Comparison of ENCODE assay signal across 20 cellular contexts in genomic region chr1:118123436-118123835, GRCh38.
"Had no signal": no experiment of that assay in that cellular context is flagged by ENCODE, and none has a peak within 500 bp of the region (broad histone marks: within the 10 kb centered on the region; RNA-seq: fewer than 3 reads in every experiment).

No MANE protein-coding gene starts in this region.

- H3K4me1 ChIP-seq: lower lobe of right lung, sigmoid colon, spleen had no signal

- H3K4me3 ChIP-seq: dorsolateral prefrontal cortex, lower lobe of right lung, ovary, psoas muscle, sigmoid colon, skin epidermis, spleen, thoracic aorta, tibial nerve, upper lobe of left lung had no signal

- H3K27ac ChIP-seq: dorsolateral prefrontal cortex, lower lobe of right lung, ovary, psoas muscle, sigmoid colon, spleen, thoracic aorta, tibial nerve, upper lobe of left lung had no signal

- ATAC-seq: left ventricle myocardium superior; lower lobe of right lung; naive thymus-derived CD8-positive, alpha-beta T cell; psoas muscle; right cardiac atrium; stimulated activated memory B cell treated with anti-CD40 and anti-IgM and Interleukin-4, amounts not matched to agents 10 μg/mL and 1 μg/mL and 100 μg/mL, for 72 hours; stimulated activated naive CD8-positive, alpha-beta T cell treated with anti-CD3 and anti-CD28 coated beads, Interleukin-15, Interleukin-2, amounts not matched to agents 100 U/mL and 50 U/mL, for 24 hours had no signal

- H3K27me3 ChIP-seq: dorsolateral prefrontal cortex, ovary, sigmoid colon, spleen, tibial nerve, upper lobe of left lung had no signal

- H3K9me3 ChIP-seq: lower lobe of right lung, ovary, psoas muscle, sigmoid colon, spleen, thoracic aorta, tibial nerve, upper lobe of left lung had no signal

- DNase-seq: dorsolateral prefrontal cortex; effector CD4-positive, alpha-beta T cell; left ventricle myocardium superior; lower lobe of right lung; naive thymus-derived CD8-positive, alpha-beta T cell; nephron progenitor cell; occipital lobe; ovary; posterior cingulate gyrus; psoas muscle; right cardiac atrium; sigmoid colon; spleen; stimulated activated CD4-positive, alpha-beta T cell treated with anti-CD3 and anti-CD28 coated beads, Interleukin-4, amount 100 ng/mL, for 4 hours; stimulated activated naive CD8-positive, alpha-beta T cell treated with anti-CD3 and anti-CD28 coated beads, Interleukin-15, Interleukin-2, amounts not matched to agents 100 U/mL and 50 U/mL, for 24 hours; upper lobe of left lung had no signal

- H3K36me3 ChIP-seq: lower lobe of right lung, ovary, sigmoid colon, spleen, thoracic aorta, tibial nerve, upper lobe of left lung had no signal
